In the genomic region with DNA sequence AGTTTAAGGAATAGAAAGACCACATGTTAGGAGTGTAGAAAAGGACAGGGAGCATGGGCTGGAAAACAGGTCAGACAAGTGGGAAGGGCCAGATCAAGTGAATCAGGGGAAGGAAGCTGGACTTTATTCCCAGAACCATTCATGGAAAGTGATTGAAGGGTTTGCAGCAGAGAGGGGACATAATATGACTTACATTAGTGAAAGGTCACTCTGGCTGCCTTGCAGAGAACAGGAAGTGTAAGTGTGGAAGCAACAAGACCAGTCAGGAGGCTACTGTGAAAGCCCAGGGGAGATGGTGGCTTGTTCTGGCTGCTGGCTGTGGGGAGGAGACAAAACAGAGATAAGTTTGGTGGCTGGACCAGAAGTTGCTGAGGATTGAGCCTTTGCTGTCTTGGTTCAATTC, we compare ENCODE assay signal across 8 cellular contexts.
DNase-seq lines count a peak whose midpoint lies in the region; ATAC-seq, FAIRE-seq and TF ChIP-seq lines count a peak whose summit lies in the region.

No MANE protein-coding gene starts in this region.

- H3K36me3 Mint-ChIP-seq in activated naive CD8-positive, alpha-beta T cell treated with anti-CD3 and anti-CD28 coated beads, Interleukin-2, amount 10 ng/mL, durations not matched to agents 7 days and 5 days, result peaks cover 53% of the 10 kb centered on the region

- peaks cover 16% of the 10 kb centered on the region for H3F3A ChIP-seq in GM23248 (ENCODE audit: insufficient read depth)

- ATAC-seq in Right ventricle myocardium inferior (peak; percentile 40), HG03159 (IDR thresholded peaks at IDR 0.05; ENCODE audit: unreplicated experiment) (peak; percentile 81), pancreas (peak in 3 of 4 donors; percentile 44 to 60 (median 54))
- no peak for ATAC-seq in activated naive CD8-positive, alpha-beta T cell treated with anti-CD3 and anti-CD28 coated beads, Interleukin-2, amount 10 ng/mL, durations not matched to agents 7 days and 5 days (ENCODE audit: low read depth)

- DNase-seq in Right ventricle myocardium inferior (ENCODE audit: missing footprints), result no peak
- no peak for DNase-seq in cardiac septum (ENCODE audit: low spot score)
- no peak for DNase-seq in activated naive CD8-positive, alpha-beta T cell treated with anti-CD3 and anti-CD28 coated beads, Interleukin-2, amount 10 ng/mL, durations not matched to agents 7 days and 5 days
- DNase-seq in pancreas, result no peak
- no peak for DNase-seq in HTR-8/SVneo (ENCODE audit: insufficient read length, low spot score)
- DNase-seq in NCI-H2171 treated with DMSO at 0.1 percent for 48 hours (lab: John Stamatoyannopoulos, UW), result no peak
- no peak for DNase-seq in GM23248

- POLR2A ChIA-PET in activated naive CD8-positive, alpha-beta T cell treated with anti-CD3 and anti-CD28 coated beads, Interleukin-2, amount 10 ng/mL, durations not matched to agents 7 days and 5 days (lab: Charles Lee), result interaction anchor here (0.9 to 5.9 kb wide), 5 partner anchors 10 to 180 kb away, joined by 3 to 73 read pairs (median 5); no protein-coding TSS in a partner anchor

- no peaks in the 10 kb centered on the region for H4K20me1 ChIP-seq in GM23248 (ENCODE audit: insufficient read depth)

- H3K9me3 ChIP-seq in pancreas (no peaks in the 10 kb centered on the region), GM23248 (ENCODE audit: low read depth) (no peaks in the 10 kb centered on the region)

- H3K27ac ChIP-seq in pancreas (peak overlapping the region in 3 of 4 donors; percentile 16 to 86 (median 72)), GM23248 (no peak overlapping the region)

- H3K27me3 ChIP-seq in pancreas (no peaks in the 10 kb centered on the region), GM23248 (replicated peaks; ENCODE audit: insufficient read depth) (no peaks in the 10 kb centered on the region)

- H3K4me2 ChIP-seq in GM23248 (ENCODE audit: unreplicated experiment), result no peak overlapping the region

- H3K9me3 Mint-ChIP-seq in activated naive CD8-positive, alpha-beta T cell treated with anti-CD3 and anti-CD28 coated beads, Interleukin-2, amount 10 ng/mL, durations not matched to agents 7 days and 5 days, result no peaks in the 10 kb centered on the region

- no peaks in the 10 kb centered on the region for H3K27me3 Mint-ChIP-seq in activated naive CD8-positive, alpha-beta T cell treated with anti-CD3 and anti-CD28 coated beads, Interleukin-2, amount 10 ng/mL, durations not matched to agents 7 days and 5 days

- H3K4me1 Mint-ChIP-seq in activated naive CD8-positive, alpha-beta T cell treated with anti-CD3 and anti-CD28 coated beads, Interleukin-2, amount 10 ng/mL, durations not matched to agents 7 days and 5 days, result peaks cover 39% of the 10 kb centered on the region

- in situ Hi-C loops in GM23248 (cut with MboI), result no loop called here

- no peaks in the 10 kb centered on the region for H3K79me2 ChIP-seq in GM23248 (ENCODE audit: insufficient read depth)

- no peak overlapping the region for H2AFZ ChIP-seq in GM23248

- H3K9ac ChIP-seq in GM23248, result no peak overlapping the region

- H3K27ac Mint-ChIP-seq in activated naive CD8-positive, alpha-beta T cell treated with anti-CD3 and anti-CD28 coated beads, Interleukin-2, amount 10 ng/mL, durations not matched to agents 7 days and 5 days, result peak overlapping the region; percentile 66

- no peaks in the 10 kb centered on the region for H3K9me2 ChIP-seq in GM23248 (ENCODE audit: insufficient read depth)

- no peak overlapping the region for H3K4me3 Mint-ChIP-seq in activated naive CD8-positive, alpha-beta T cell treated with anti-CD3 and anti-CD28 coated beads, Interleukin-2, amount 10 ng/mL, durations not matched to agents 7 days and 5 days

- no peak for FAIRE-seq in pancreas (lab: Jason Lieb, UNC)
- FAIRE-seq in HTR-8/SVneo (lab: Jason Lieb, UNC), result no peak

- intact Hi-C loops in Right ventricle myocardium inferior (cut with DNase I) (loop anchor here (5.0 kb wide), 2 partner anchors 45 to 155 kb away; partner anchors contain the start of gene ARF6), cardiac septum (cut with DNase I) (loop anchor here (5.0 kb wide), 1 partner anchor 45 kb away; no protein-coding TSS in a partner anchor), pancreas (cut with DNase I) (no loop called here)

- no peak overlapping the region for H3K4me3 ChIP-seq in pancreas
- no peak overlapping the region for H3K4me3 ChIP-seq in GM23248

- TF ChIP-seq CTCF in pancreas (IDR thresholded peaks at IDR 0.05), result no peak

- H3K36me3 ChIP-seq in pancreas, result no peaks in the 10 kb centered on the region
- no peaks in the 10 kb centered on the region for H3K36me3 ChIP-seq in GM23248 (ENCODE audit: low read depth)

- H3K4me1 ChIP-seq in pancreas (peaks cover 0 to 23% (median 13%) of the 10 kb centered on the region in 3 donors), GM23248 (ENCODE audit: insufficient read depth) (peaks cover 23% of the 10 kb centered on the region)

Comparison
In these comparisons a context has a peak if more than half of its experiments do, and no peak if none do; other contexts are left out.
1. intact Hi-C loops: an anchor here in Right ventricle myocardium inferior (5.0 kb wide) and cardiac septum (5.0 kb wide); none called in pancreas.